ENCODE assay signal across 1 cellular context in genomic region chr17:41665566-41666335, GRCh38.
A peak's percentile ranks its signal among the peaks of the same experiment; 100 is the strongest.
TF ChIP-seq lines count a peak whose summit lies in the region.

No MANE protein-coding gene starts in this region.

TF ChIP-seq in HepG2, 621 proteins besides CTCF, POLR2A, EP300 and RAD21 (continued from another document and continues in another):
- TF ChIP-seq DZIP1 (CRISPR knock-in tag; IDR thresholded peaks at IDR 0.05) (peak; percentile 90; the same call in 1 of the 2 replicates), MTA3 (CRISPR knock-in tag; IDR thresholded peaks at IDR 0.05) (no peak), KDM5B (CRISPR knock-in tag; IDR thresholded peaks at IDR 0.05; ENCODE audit: borderline replicate concordance) (peak; percentile 83), ZKSCAN1 (IDR thresholded peaks at IDR 0.05; ENCODE audit: low read length) (no peak), ZNF780A (CRISPR knock-in tag; IDR thresholded peaks at IDR 0.05) (no peak), ZNF331 (CRISPR knock-in tag; IDR thresholded peaks at IDR 0.05) (peak; percentile 89; the same call in 1 of the 2 replicates), ZNF550 (CRISPR knock-in tag; IDR thresholded peaks at IDR 0.05; ENCODE audit: borderline replicate concordance) (no peak), TEF (CRISPR knock-in tag; IDR thresholded peaks at IDR 0.05) (no peak), TAF15 (IDR thresholded peaks at IDR 0.05; ENCODE audit: low read depth, low read length, poor library complexity, severe bottlenecking) (peak; percentile 91), BHLHE40 (IDR thresholded peaks at IDR 0.05; ENCODE audit: low read length) (0 out of 2 replicates have a peak, but pooled peaks have one; percentile 36), BRCA1 (CRISPR knock-in tag; IDR thresholded peaks at IDR 0.05) (no peak), RFXANK (CRISPR knock-in tag; IDR thresholded peaks at IDR 0.05) (no peak), TOPORS (CRISPR knock-in tag; IDR thresholded peaks at IDR 0.05) (no peak; the same call in 1 of the 2 replicates), ZNF574 (CRISPR knock-in tag; IDR thresholded peaks at IDR 0.05) (peak; percentile 62), NR2C2 (CRISPR knock-in tag; IDR thresholded peaks at IDR 0.05; ENCODE audit: borderline replicate concordance) (no peak), GMEB2 (CRISPR knock-in tag; IDR thresholded peaks at IDR 0.05; ENCODE audit: low read depth) (peak; percentile 9; the same call in 1 of the 2 replicates), ZFP37 (CRISPR knock-in tag; IDR thresholded peaks at IDR 0.05; ENCODE audit: borderline replicate concordance) (no peak), RBAK (CRISPR knock-in tag; IDR thresholded peaks at IDR 0.05) (no peak), KLF9 (CRISPR knock-in tag; IDR thresholded peaks at IDR 0.05; ENCODE audit: low read depth) (0 out of 2 replicates have a peak, but pooled peaks have one; percentile 71), ZNF30 (CRISPR knock-in tag; IDR thresholded peaks at IDR 0.05) (no peak), ZNF414 (CRISPR knock-in tag; IDR thresholded peaks at IDR 0.05) (no peak), NAIF1 (CRISPR knock-in tag; IDR thresholded peaks at IDR 0.05; ENCODE audit: borderline replicate concordance) (no peak), SRY (CRISPR knock-in tag; IDR thresholded peaks at IDR 0.05) (0 out of 2 replicates have a peak, but pooled peaks have one; percentile 70), NFAT5 (CRISPR knock-in tag; IDR thresholded peaks at IDR 0.05) (no peak), REST (IDR thresholded peaks at IDR 0.05; ENCODE audit: borderline replicate concordance in 1 of 2, low read depth in 1 of 2, low read length in 2 of 2) (no peak), E2F5 (CRISPR knock-in tag; conservative IDR thresholded peaks at IDR 0.05) (no peak), ZBTB21 (CRISPR knock-in tag; IDR thresholded peaks at IDR 0.05) (no peak), ZFP82 (CRISPR knock-in tag; IDR thresholded peaks at IDR 0.05; ENCODE audit: borderline replicate concordance) (no peak; the same call in 1 of the 2 replicates), MEF2D (CRISPR knock-in tag; IDR thresholded peaks at IDR 0.05) (peak; percentile 51; the same call in 1 of the 2 replicates), ZNF136 (CRISPR knock-in tag; IDR thresholded peaks at IDR 0.05; ENCODE audit: low read depth) (no peak), ZNF616 (CRISPR knock-in tag; IDR thresholded peaks at IDR 0.05; ENCODE audit: low read depth) (peak; percentile 83; the same call in 1 of the 2 replicates), SCMH1 (CRISPR knock-in tag; IDR thresholded peaks at IDR 0.05; ENCODE audit: borderline replicate concordance) (no peak), GFI1 (CRISPR knock-in tag; IDR thresholded peaks at IDR 0.05; ENCODE audit: borderline replicate concordance) (no peak), ISX (CRISPR knock-in tag; conservative IDR thresholded peaks at IDR 0.05) (no peak), NPAS2 (CRISPR knock-in tag; IDR thresholded peaks at IDR 0.05; ENCODE audit: borderline replicate concordance) (no peak), SALL2 (CRISPR knock-in tag; IDR thresholded peaks at IDR 0.05) (peak; percentile 40; the same call in 1 of the 2 replicates), ZEB1 (IDR thresholded peaks at IDR 0.05; ENCODE audit: insufficient replicate concordance, low read depth) (peak; percentile 21), KDM6A (CRISPR knock-in tag; IDR thresholded peaks at IDR 0.05; ENCODE audit: low read depth) (0 out of 2 replicates have a peak, but pooled peaks have one; percentile 8), REPIN1 (CRISPR knock-in tag; IDR thresholded peaks at IDR 0.05; ENCODE audit: borderline replicate concordance, low read depth) (peak; percentile 63), GRHL1 (CRISPR knock-in tag; conservative IDR thresholded peaks at IDR 0.05) (no peak), YEATS4 (CRISPR knock-in tag; IDR thresholded peaks at IDR 0.05; ENCODE audit: borderline replicate concordance) (no peak), CC2D1A (CRISPR knock-in tag; IDR thresholded peaks at IDR 0.05) (no peak), ARHGAP35 (CRISPR knock-in tag; IDR thresholded peaks at IDR 0.05; ENCODE audit: borderline replicate concordance) (no peak)
